ENCODE assay signal across 1 cellular context in the genomic region with DNA sequence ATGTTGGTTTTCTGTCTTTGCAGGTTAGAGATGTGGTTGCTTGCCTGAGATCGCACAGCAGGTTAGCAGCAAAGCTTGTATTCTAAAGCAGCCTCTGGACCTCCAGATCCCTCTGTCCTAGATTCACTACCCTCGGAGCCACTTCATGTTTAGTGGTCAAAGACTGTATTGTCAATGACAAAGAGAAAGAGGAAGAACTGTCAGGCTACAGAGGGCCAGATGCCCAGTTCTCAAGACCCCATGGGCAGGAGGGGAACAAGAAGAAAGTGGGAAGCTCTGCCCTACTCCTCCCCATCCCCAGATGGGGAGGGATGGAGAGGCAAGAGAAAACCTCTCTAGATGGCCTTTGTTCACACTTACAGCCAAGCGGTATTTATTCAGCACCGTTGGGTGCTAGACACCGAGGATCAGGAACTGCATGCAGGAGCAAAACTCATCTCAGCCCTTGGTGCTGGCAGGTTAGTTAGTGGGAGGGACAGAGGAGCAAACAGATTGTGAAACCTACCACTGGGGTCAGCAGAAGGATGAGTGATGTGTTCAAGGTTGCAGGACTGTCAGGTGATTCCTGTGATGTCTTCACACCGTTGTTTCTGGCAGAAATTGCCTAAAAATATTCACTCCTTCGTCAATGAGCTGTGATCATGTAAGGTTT.
TF ChIP-seq lines count a peak whose summit lies in the region.

No MANE protein-coding gene starts in this region.

TF ChIP-seq in IMR-90, 13 proteins besides CTCF, POLR2A, EP300 and RAD21 (continued from another document):
- TF ChIP-seq CHD1 (IDR thresholded peaks at IDR 0.05; ENCODE audit: low read depth, low read length) (no peak), CEBPB (IDR thresholded peaks at IDR 0.05; ENCODE audit: low read depth, low read length) (no peak), FOS (IDR thresholded peaks at IDR 0.05; ENCODE audit: low read depth, low read length) (no peak), MAFK (IDR thresholded peaks at IDR 0.05; ENCODE audit: low read depth, low read length) (no peak), RCOR1 (IDR thresholded peaks at IDR 0.05; ENCODE audit: insufficient replicate concordance, low read length) (no peak)
- TF ChIP-seq, protein P1, sequence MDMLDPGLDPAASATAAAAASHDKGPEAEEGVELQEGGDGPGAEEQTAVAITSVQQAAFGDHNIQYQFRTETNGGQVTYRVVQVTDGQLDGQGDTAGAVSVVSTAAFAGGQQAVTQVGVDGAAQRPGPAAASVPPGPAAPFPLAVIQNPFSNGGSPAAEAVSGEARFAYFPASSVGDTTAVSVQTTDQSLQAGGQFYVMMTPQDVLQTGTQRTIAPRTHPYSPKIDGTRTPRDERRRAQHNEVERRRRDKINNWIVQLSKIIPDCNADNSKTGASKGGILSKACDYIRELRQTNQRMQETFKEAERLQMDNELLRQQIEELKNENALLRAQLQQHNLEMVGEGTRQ (IDR thresholded peaks at IDR 0.05; ENCODE audit: low read depth, low read length): no peak
